Comparison of ENCODE assay signal across 12 cellular contexts in genomic region chr10:110511734-110512449, GRCh38. TPM values are rescaled to one million over a fixed set of nuclear protein-coding genes. Genes with fewer than 3 reads are reported as not detected.
A peak's percentile ranks its signal among the peaks of the same experiment; 100 is the strongest.
DNase-seq lines count a peak whose midpoint lies in the region; ATAC-seq and TF ChIP-seq lines count a peak whose summit lies in the region.
"Had no signal": no experiment of that assay in that cellular context is flagged by ENCODE, and none has a peak within 500 bp of the region (broad histone marks: within the 10 kb centered on the region; RNA-seq: fewer than 3 reads in every experiment).

No MANE protein-coding gene starts in this region.

- ATAC-seq in stimulated activated naive CD8-positive, alpha-beta T cell treated with anti-CD3 and anti-CD28 coated beads, Interleukin-15, amount 100 ng/mL, for 72 hours: no peak

- peak overlapping the region; percentile 26 for H3K4me3 Mint-ChIP-seq in activated T-helper 2 cell treated with anti-CD3 and anti-CD28 coated beads, Interferon-gamma antibody, Interleukin-2, Interleukin-4, amounts not matched to agents 10 μg/mL and 5 μg/mL and 100 μg/mL, durations not matched to agents 14 hours and 24 hours and 36 hours (ENCODE audit: low read depth)
- H3K4me3 Mint-ChIP-seq in stimulated activated naive CD8-positive, alpha-beta T cell treated with anti-CD3 and anti-CD28 coated beads, Interleukin-15, amount 100 ng/mL, for 72 hours: no peak overlapping the region
- H3K4me3 Mint-ChIP-seq: B cell had no signal

- intact Hi-C loops in activated T-helper 2 cell treated with anti-CD3 and anti-CD28 coated beads, Interferon-gamma antibody, Interleukin-2, Interleukin-4, amounts not matched to agents 10 μg/mL and 5 μg/mL and 100 μg/mL, durations not matched to agents 14 hours and 24 hours and 36 hours (cut with micrococcal nuclease): loop anchor here (1.0 to 2.0 kb wide), 4 partner anchors 8 to 24 kb away; partner anchors contain the start of gene DUSP5

- H3K4me3 ChIP-seq in cardiac muscle cell (no peak overlapping the region), right atrium auricular region (no peak overlapping the region), fibroblast of lung (replicated peaks in 1 of 4; ENCODE audit: control extremely low read depth in 1 of 4, insufficient read depth in 1 of 4, low read depth in 3 of 4, low read length in 4 of 4) (no peak overlapping the region)

- H4K20me1 ChIP-seq in fibroblast of lung (ENCODE audit: control insufficient read depth, extremely low read depth, insufficient read depth, low read length): no peaks in the 10 kb centered on the region

- H3K36me3 ChIP-seq in cardiac muscle cell (peaks cover 48% of the 10 kb centered on the region), right atrium auricular region (peaks cover 27% of the 10 kb centered on the region), fibroblast of lung (ENCODE audit: control insufficient read depth, insufficient read depth, low read length) (peaks cover 32% of the 10 kb centered on the region)

- peaks cover 93% of the 10 kb centered on the region for H3K36me3 Mint-ChIP-seq in activated T-helper 2 cell treated with anti-CD3 and anti-CD28 coated beads, Interferon-gamma antibody, Interleukin-2, Interleukin-4, amounts not matched to agents 10 μg/mL and 5 μg/mL and 100 μg/mL, durations not matched to agents 14 hours and 24 hours and 36 hours (ENCODE audit: low read depth)

- H3K27me3 Mint-ChIP-seq in activated T-helper 2 cell treated with anti-CD3 and anti-CD28 coated beads, Interferon-gamma antibody, Interleukin-2, Interleukin-4, amounts not matched to agents 10 μg/mL and 5 μg/mL and 100 μg/mL, durations not matched to agents 14 hours and 24 hours and 36 hours (ENCODE audit: low read depth): no peaks in the 10 kb centered on the region
- H3K27me3 Mint-ChIP-seq in stimulated activated naive CD8-positive, alpha-beta T cell treated with anti-CD3 and anti-CD28 coated beads, Interleukin-15, amount 100 ng/mL, for 72 hours: no peaks in the 10 kb centered on the region
- H3K27me3 Mint-ChIP-seq: B cell had no signal

- no peak for TF ChIP-seq CTCF in cardiac muscle cell (IDR thresholded peaks at IDR 0.05; ENCODE audit: low read depth, low read length)
- TF ChIP-seq CTCF in right atrium auricular region (IDR thresholded peaks at IDR 0.05): no peak
- TF ChIP-seq CTCF in fibroblast of lung (conservative IDR thresholded peaks at IDR 0.05 in 1 of 2, IDR thresholded peaks at IDR 0.05 in 1 of 2; ENCODE audit: low read depth in 1 of 2, low read length in 2 of 2): no peak

- peaks cover 63% of the 10 kb centered on the region for H3K4me1 Mint-ChIP-seq in activated T-helper 2 cell treated with anti-CD3 and anti-CD28 coated beads, Interferon-gamma antibody, Interleukin-2, Interleukin-4, amounts not matched to agents 10 μg/mL and 5 μg/mL and 100 μg/mL, durations not matched to agents 14 hours and 24 hours and 36 hours (ENCODE audit: low read depth)
- H3K4me1 Mint-ChIP-seq in stimulated activated naive CD8-positive, alpha-beta T cell treated with anti-CD3 and anti-CD28 coated beads, Interleukin-15, amount 100 ng/mL, for 72 hours: peaks cover 70% of the 10 kb centered on the region

- H3K4me1 ChIP-seq in cardiac muscle cell (ENCODE audit: low read depth) (peaks cover 12% of the 10 kb centered on the region), right atrium auricular region (peaks cover 0 to 27% of the 10 kb centered on the region in 2 donors), fibroblast of lung (ENCODE audit: control insufficient read depth, extremely low read depth, insufficient read depth, low read length) (peaks cover 17% of the 10 kb centered on the region)

- H3K9me3 Mint-ChIP-seq in activated T-helper 2 cell treated with anti-CD3 and anti-CD28 coated beads, Interferon-gamma antibody, Interleukin-2, Interleukin-4, amounts not matched to agents 10 μg/mL and 5 μg/mL and 100 μg/mL, durations not matched to agents 14 hours and 24 hours and 36 hours: no peaks in the 10 kb centered on the region
- H3K9me3 Mint-ChIP-seq in stimulated activated naive CD8-positive, alpha-beta T cell treated with anti-CD3 and anti-CD28 coated beads, Interleukin-15, amount 100 ng/mL, for 72 hours: peaks cover 0 to 4% of the 10 kb centered on the region in 2 donors

- H3K27me3 ChIP-seq in cardiac muscle cell (no peaks in the 10 kb centered on the region), right atrium auricular region (no peaks in the 10 kb centered on the region), fibroblast of lung (ENCODE audit: control insufficient read depth, insufficient read depth, low read length) (no peaks in the 10 kb centered on the region)

- no peak overlapping the region for H3K4me2 ChIP-seq in fibroblast of lung (ENCODE audit: extremely low read depth, insufficient read depth, low read length)

- H3K9me3 ChIP-seq in cardiac muscle cell (ENCODE audit: low read depth): no peaks in the 10 kb centered on the region
- no peaks in the 10 kb centered on the region for H3K9me3 ChIP-seq in right atrium auricular region
- H3K9me3 ChIP-seq in fibroblast of lung (ENCODE audit: control insufficient read depth, insufficient read depth, low read depth, low read length): no peaks in the 10 kb centered on the region

- peak overlapping the region; percentile 78 for H3K27ac Mint-ChIP-seq in activated T-helper 2 cell treated with anti-CD3 and anti-CD28 coated beads, Interferon-gamma antibody, Interleukin-2, Interleukin-4, amounts not matched to agents 10 μg/mL and 5 μg/mL and 100 μg/mL, durations not matched to agents 14 hours and 24 hours and 36 hours
- H3K27ac Mint-ChIP-seq in stimulated activated naive CD8-positive, alpha-beta T cell treated with anti-CD3 and anti-CD28 coated beads, Interleukin-15, amount 100 ng/mL, for 72 hours: peak overlapping the region; percentile 37 to 82
- H3K27ac Mint-ChIP-seq: B cell had no signal

- H3K79me2 ChIP-seq in fibroblast of lung (ENCODE audit: control insufficient read depth, insufficient read depth, low read length): peaks cover 48% of the 10 kb centered on the region

- H2AFZ ChIP-seq in fibroblast of lung (ENCODE audit: low read length): no peak overlapping the region

- DNase-seq in cardiac muscle cell (ENCODE audit: low read depth in 1 of 2, low spot score in 1 of 2) (peak in 1 of 2 donors; percentile 71), right atrium auricular region (ENCODE audit: low spot score) (no peak), fibroblast of lung (ENCODE audit: low read depth in 2 of 2) (peak in 1 of 2 donors; percentile 68), NCI-H128 (lab: John Stamatoyannopoulos, UW; ENCODE audit: unreplicated experiment) (no peak), amniotic stem cell (lab: John Stamatoyannopoulos, UW) (no peak), HPDE6-E6E7 (ENCODE audit: extremely low spot score) (no peak)
- no peak for DNase-seq in activated T-helper 2 cell treated with anti-CD3 and anti-CD28 coated beads, Interferon-gamma antibody, Interleukin-2, Interleukin-4, amounts not matched to agents 10 μg/mL and 5 μg/mL and 100 μg/mL, durations not matched to agents 14 hours and 24 hours and 36 hours (ENCODE audit: low spot score)
- no peak for DNase-seq in stimulated activated naive CD8-positive, alpha-beta T cell treated with anti-CD3 and anti-CD28 coated beads, Interleukin-15, amount 100 ng/mL, for 72 hours
- DNase-seq: cortex of kidney; GOT3; stimulated activated naive CD4-positive, alpha-beta T cell had no signal

- no peak overlapping the region for H3K9ac ChIP-seq in fibroblast of lung (ENCODE audit: insufficient read depth, low read length)

- peak overlapping the region; percentile 48 for H3K27ac ChIP-seq in cardiac muscle cell
- H3K27ac ChIP-seq in right atrium auricular region: no peak overlapping the region
- peak overlapping the region; percentile 44 for H3K27ac ChIP-seq in fibroblast of lung (ENCODE audit: insufficient read depth, low read length)

RNA-seq across cellular contexts. Expression of gene DUSP5, which starts 14.2 kb away (rescaled TPM):
- 75.8 and 82.1 TPM in 2 replicates for total RNA-seq in cardiac muscle cell
- 64.1 and 99.5 TPM in 2 replicates for polyA plus RNA-seq in cardiac muscle cell
- 10 to 100 TPM; 17.8 to 28.4 TPM for total RNA-seq in right atrium auricular region
- 84.3 and 86.2 TPM in 2 replicates for total RNA-seq in activated T-helper 2 cell treated with anti-CD3 and anti-CD28 coated beads, Interferon-gamma antibody, Interleukin-2, Interleukin-4, amounts not matched to agents 10 μg/mL and 5 μg/mL and 100 μg/mL, durations not matched to agents 14 hours and 24 hours and 36 hours
- 14.9 and 27.6 TPM in 2 replicates for total RNA-seq in fibroblast of lung
- polyA plus RNA-seq in fibroblast of lung: 37.7 and 48.9 TPM in 2 replicates
- polyA plus RNA-seq in fibroblast of lung (2012): 23.5 and 30.7 TPM in 2 replicates
- 65.8 and 147 TPM in 2 replicates for polyA minus RNA-seq in fibroblast of lung (ENCODE audit: low replicate concordance)

RNA-seq across cellular contexts. Expression of gene SMC3, which starts 55.6 kb away (rescaled TPM):
- total RNA-seq in cardiac muscle cell (21.6 and 40.7 TPM in 2 replicates), right atrium auricular region (10 to 100 TPM; 18.1 to 18.3 TPM), fibroblast of lung (28.8 and 31.9 TPM in 2 replicates)
- polyA plus RNA-seq in cardiac muscle cell (81.5 and 122 TPM in 2 replicates), fibroblast of lung (25.9 and 28.4 TPM in 2 replicates)
- total RNA-seq in activated T-helper 2 cell treated with anti-CD3 and anti-CD28 coated beads, Interferon-gamma antibody, Interleukin-2, Interleukin-4, amounts not matched to agents 10 μg/mL and 5 μg/mL and 100 μg/mL, durations not matched to agents 14 hours and 24 hours and 36 hours: 78.4 and 78.8 TPM in 2 replicates
- 35.6 and 36.9 TPM in 2 replicates for polyA plus RNA-seq in fibroblast of lung (2012)
- 2.3 and 4.4 TPM in 2 replicates for polyA minus RNA-seq in fibroblast of lung (ENCODE audit: low replicate concordance)

Comparison
In these comparisons a context has a peak if more than half of its experiments do, and no peak if none do; other contexts are left out.
1. H3K27ac ChIP-seq: peak in cardiac muscle cell (single experiment) and fibroblast of lung (single experiment); none in right atrium auricular region (0 of 2).